ENCODE assay signal across 12 cellular contexts in the genomic region with DNA sequence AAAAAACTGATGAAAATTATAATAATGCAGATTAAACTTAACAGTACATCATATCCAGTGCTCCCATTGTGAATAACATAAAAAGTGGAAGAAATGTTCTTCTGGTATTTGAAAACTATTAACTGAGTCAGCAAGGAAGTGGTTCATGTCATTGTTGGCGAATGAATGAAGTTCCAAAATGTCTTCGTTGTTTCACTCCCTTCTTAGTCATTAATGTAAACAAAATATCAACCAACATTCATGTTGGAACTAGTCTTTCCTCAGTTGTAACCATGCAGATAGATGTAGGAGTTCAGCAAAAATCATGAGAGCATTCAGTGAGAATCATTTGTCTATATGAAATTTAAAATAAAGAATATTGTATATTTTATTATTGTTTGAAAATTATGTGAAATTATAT. TPM values are rescaled to one million over a fixed set of nuclear protein-coding genes. Genes with fewer than 3 reads are reported as not detected.
A peak's percentile ranks its signal among the peaks of the same experiment; 100 is the strongest.
DNase-seq lines count a peak whose midpoint lies in the region; ATAC-seq, FAIRE-seq and TF ChIP-seq lines count a peak whose summit lies in the region.
"Had no signal": no experiment of that assay in that cellular context is flagged by ENCODE, and none has a peak within 500 bp of the region (broad histone marks: within the 10 kb centered on the region; RNA-seq: fewer than 3 reads in every experiment).

No MANE protein-coding gene starts in this region.

- H3K27ac Mint-ChIP-seq in stimulated activated naive CD8-positive, alpha-beta T cell treated with anti-CD3 and anti-CD28 coated beads, Interleukin-15, Interleukin-2, amounts not matched to agents 100 ng/mL and 50 ng/mL, for 24 hours = peak overlapping the region; percentile 12
- H3K27ac Mint-ChIP-seq in stimulated activated naive CD8-positive, alpha-beta T cell treated with anti-CD3 and anti-CD28 coated beads, Interleukin-15, amount 100 ng/mL, for 72 hours = no peak overlapping the region
- peak overlapping the region; percentile 47 for H3K27ac Mint-ChIP-seq in activated CD8-positive, alpha-beta T cell treated with anti-CD3 and anti-CD28 coated beads, Interleukin-2, amount 10 ng/mL, durations not matched to agents 7 days and 5 days
- H3K27ac Mint-ChIP-seq: activated naive CD4-positive, alpha-beta T cell treated with anti-CD3 and anti-CD28 coated beads, Interleukin-2, amount 10 ng/mL, durations not matched to agents 7 days and 5 days had no signal

- ATAC-seq in stimulated activated naive CD8-positive, alpha-beta T cell treated with anti-CD3 and anti-CD28 coated beads, Interleukin-15, amount 100 ng/mL, for 72 hours = no peak
- ATAC-seq in activated CD8-positive, alpha-beta T cell treated with anti-CD3 and anti-CD28 coated beads, Interleukin-2, amount 10 ng/mL, durations not matched to agents 7 days and 5 days = no peak
- no peak for ATAC-seq in GM19324 (IDR thresholded peaks at IDR 0.05; ENCODE audit: low FRiP score, unreplicated experiment)
- ATAC-seq: left cardiac atrium had no signal

- no peaks in the 10 kb centered on the region for H3K27me3 Mint-ChIP-seq in stimulated activated naive CD8-positive, alpha-beta T cell treated with anti-CD3 and anti-CD28 coated beads, Interleukin-15, Interleukin-2, amounts not matched to agents 100 ng/mL and 50 ng/mL, for 24 hours
- H3K27me3 Mint-ChIP-seq in stimulated activated naive CD8-positive, alpha-beta T cell treated with anti-CD3 and anti-CD28 coated beads, Interleukin-15, amount 100 ng/mL, for 72 hours = no peaks in the 10 kb centered on the region
- no peaks in the 10 kb centered on the region for H3K27me3 Mint-ChIP-seq in activated CD8-positive, alpha-beta T cell treated with anti-CD3 and anti-CD28 coated beads, Interleukin-2, amount 10 ng/mL, durations not matched to agents 7 days and 5 days (ENCODE audit: low read depth)
- H3K27me3 Mint-ChIP-seq: activated naive CD4-positive, alpha-beta T cell treated with anti-CD3 and anti-CD28 coated beads, Interleukin-2, amount 10 ng/mL, durations not matched to agents 7 days and 5 days had no signal

- no peak for DNase-seq in stimulated activated naive CD8-positive, alpha-beta T cell treated with anti-CD3 and anti-CD28 coated beads, Interleukin-15, amount 100 ng/mL, for 72 hours
- no peak for DNase-seq in activated CD8-positive, alpha-beta T cell treated with anti-CD3 and anti-CD28 coated beads, Interleukin-2, amount 10 ng/mL, durations not matched to agents 7 days and 5 days
- DNase-seq in fibroblast of mammary gland (ENCODE audit: low read depth) (peak; percentile 83), urothelium cell line (ENCODE audit: low spot score) (peak; percentile 20), HuH-7 (ENCODE audit: low spot score) (no peak), DMS153 (lab: John Stamatoyannopoulos, UW) (no peak)
- DNase-seq: activated naive CD4-positive, alpha-beta T cell treated with anti-CD3 and anti-CD28 coated beads, Interleukin-2, amount 10 ng/mL, durations not matched to agents 7 days and 5 days; DMS79; left cardiac atrium; tibial artery had no signal

- H3K9me3 Mint-ChIP-seq in stimulated activated naive CD8-positive, alpha-beta T cell treated with anti-CD3 and anti-CD28 coated beads, Interleukin-15, Interleukin-2, amounts not matched to agents 100 ng/mL and 50 ng/mL, for 24 hours = no peaks in the 10 kb centered on the region
- no peaks in the 10 kb centered on the region for H3K9me3 Mint-ChIP-seq in stimulated activated naive CD8-positive, alpha-beta T cell treated with anti-CD3 and anti-CD28 coated beads, Interleukin-15, amount 100 ng/mL, for 72 hours
- no peaks in the 10 kb centered on the region for H3K9me3 Mint-ChIP-seq in activated CD8-positive, alpha-beta T cell treated with anti-CD3 and anti-CD28 coated beads, Interleukin-2, amount 10 ng/mL, durations not matched to agents 7 days and 5 days (ENCODE audit: insufficient read depth)
- H3K9me3 Mint-ChIP-seq: activated naive CD4-positive, alpha-beta T cell treated with anti-CD3 and anti-CD28 coated beads, Interleukin-2, amount 10 ng/mL, durations not matched to agents 7 days and 5 days had no signal

- CTCF ChIA-PET in activated CD8-positive, alpha-beta T cell treated with anti-CD3 and anti-CD28 coated beads, Interleukin-2, amount 10 ng/mL, durations not matched to agents 7 days and 5 days (lab: Charles Lee) = interaction anchor here (4.5 to 6.4 kb wide), 2 partner anchors 28 to 61 kb away, joined by 72 to 102 read pairs; no protein-coding TSS in a partner anchor

- no peak for TF ChIP-seq CTCF in fibroblast of mammary gland (conservative IDR thresholded peaks at IDR 0.05; ENCODE audit: control insufficient read depth, insufficient read depth, low read depth, low read length)

- no peak for FAIRE-seq in urothelium cell line (lab: Jason Lieb, UNC)

- POLR2A ChIA-PET in activated CD8-positive, alpha-beta T cell treated with anti-CD3 and anti-CD28 coated beads, Interleukin-2, amount 10 ng/mL, durations not matched to agents 7 days and 5 days (lab: Charles Lee) = interaction anchor here (0.5 kb wide), 1 partner anchor 160 kb away, joined by 4 read pairs; no protein-coding TSS in a partner anchor

- H3K4me3 ChIP-seq in fibroblast of mammary gland (ENCODE audit: control insufficient read depth, low read depth, low read length) = no peak overlapping the region
- H3K4me3 ChIP-seq: tibial artery had no signal

- H3K4me1 Mint-ChIP-seq in stimulated activated naive CD8-positive, alpha-beta T cell treated with anti-CD3 and anti-CD28 coated beads, Interleukin-15, Interleukin-2, amounts not matched to agents 100 ng/mL and 50 ng/mL, for 24 hours (ENCODE audit: low read depth) = peaks cover 75% of the 10 kb centered on the region
- peaks cover 65% of the 10 kb centered on the region for H3K4me1 Mint-ChIP-seq in stimulated activated naive CD8-positive, alpha-beta T cell treated with anti-CD3 and anti-CD28 coated beads, Interleukin-15, amount 100 ng/mL, for 72 hours
- H3K4me1 Mint-ChIP-seq in activated CD8-positive, alpha-beta T cell treated with anti-CD3 and anti-CD28 coated beads, Interleukin-2, amount 10 ng/mL, durations not matched to agents 7 days and 5 days (ENCODE audit: low read depth) = peaks cover 30% of the 10 kb centered on the region

- peaks cover 50% of the 10 kb centered on the region for H3K36me3 Mint-ChIP-seq in stimulated activated naive CD8-positive, alpha-beta T cell treated with anti-CD3 and anti-CD28 coated beads, Interleukin-15, Interleukin-2, amounts not matched to agents 100 ng/mL and 50 ng/mL, for 24 hours (ENCODE audit: low read depth)
- peaks cover 37% of the 10 kb centered on the region for H3K36me3 Mint-ChIP-seq in activated CD8-positive, alpha-beta T cell treated with anti-CD3 and anti-CD28 coated beads, Interleukin-2, amount 10 ng/mL, durations not matched to agents 7 days and 5 days (ENCODE audit: low read depth)

- H3K4me3 Mint-ChIP-seq in stimulated activated naive CD8-positive, alpha-beta T cell treated with anti-CD3 and anti-CD28 coated beads, Interleukin-15, Interleukin-2, amounts not matched to agents 100 ng/mL and 50 ng/mL, for 24 hours = no peak overlapping the region
- no peak overlapping the region for H3K4me3 Mint-ChIP-seq in stimulated activated naive CD8-positive, alpha-beta T cell treated with anti-CD3 and anti-CD28 coated beads, Interleukin-15, amount 100 ng/mL, for 72 hours
- H3K4me3 Mint-ChIP-seq in activated CD8-positive, alpha-beta T cell treated with anti-CD3 and anti-CD28 coated beads, Interleukin-2, amount 10 ng/mL, durations not matched to agents 7 days and 5 days = no peak overlapping the region
- H3K4me3 Mint-ChIP-seq: activated naive CD4-positive, alpha-beta T cell treated with anti-CD3 and anti-CD28 coated beads, Interleukin-2, amount 10 ng/mL, durations not matched to agents 7 days and 5 days had no signal

RNA-seq across cellular contexts. Expression of gene ICE2, which starts 44.1 kb away (rescaled TPM):
- 10 to 100 TPM; 71.4 to 76.3 TPM for total RNA-seq in activated CD8-positive, alpha-beta T cell treated with anti-CD3 and anti-CD28 coated beads, Interleukin-2, amount 10 ng/mL, durations not matched to agents 7 days and 5 days

Comparison
In these comparisons a context has a peak if more than half of its experiments do, and no peak if none do; other contexts are left out.
1. H3K27ac Mint-ChIP-seq: peak in stimulated activated naive CD8-positive, alpha-beta T cell treated with anti-CD3 and anti-CD28 coated beads, Interleukin-15, Interleukin-2, amounts not matched to agents 100 ng/mL and 50 ng/mL, for 24 hours (single experiment) and activated CD8-positive, alpha-beta T cell treated with anti-CD3 and anti-CD28 coated beads, Interleukin-2, amount 10 ng/mL, durations not matched to agents 7 days and 5 days (single experiment); none in stimulated activated naive CD8-positive, alpha-beta T cell treated with anti-CD3 and anti-CD28 coated beads, Interleukin-15, amount 100 ng/mL, for 72 hours (0 of 2).
2. DNase-seq: peak in fibroblast of mammary gland (single experiment) and urothelium cell line (single experiment); none in stimulated activated naive CD8-positive, alpha-beta T cell treated with anti-CD3 and anti-CD28 coated beads, Interleukin-15, amount 100 ng/mL, for 72 hours (0 of 2), activated CD8-positive, alpha-beta T cell treated with anti-CD3 and anti-CD28 coated beads, Interleukin-2, amount 10 ng/mL, durations not matched to agents 7 days and 5 days (single experiment), HuH-7 (single experiment) and DMS153 (single experiment).